1 cellular context compared by ENCODE assay signal in genomic region chr15:60390931-60391501, GRCh38.
TF ChIP-seq lines count a peak whose summit lies in the region.

No MANE protein-coding gene starts in this region.

TF ChIP-seq in HepG2, 621 proteins besides CTCF, POLR2A, EP300 and RAD21 (continued from another document):
- TF ChIP-seq ZNF18 (CRISPR knock-in tag; IDR thresholded peaks at IDR 0.05; ENCODE audit: insufficient replicate concordance), result no peak
- TF ChIP-seq RXRA (CRISPR knock-in tag; IDR thresholded peaks at IDR 0.05), result peak; percentile 33; the same call in 1 of the 2 replicates
- TF ChIP-seq TOE1 (CRISPR knock-in tag; IDR thresholded peaks at IDR 0.05), result no peak
- TF ChIP-seq NFIC (IDR thresholded peaks at IDR 0.05; ENCODE audit: low read length), result 0 out of 2 replicates have a peak, but pooled peaks have one; percentile 28
- 0 out of 2 replicates have a peak, but pooled peaks have one; percentile 33 for TF ChIP-seq ZNF607 (CRISPR knock-in tag; IDR thresholded peaks at IDR 0.05; ENCODE audit: borderline replicate concordance)
- no peak for TF ChIP-seq ZNF496 (CRISPR knock-in tag; IDR thresholded peaks at IDR 0.05; ENCODE audit: insufficient replicate concordance)
- 0 out of 2 replicates have a peak, but pooled peaks have one; percentile 17 for TF ChIP-seq ZSCAN9 (CRISPR knock-in tag; IDR thresholded peaks at IDR 0.05; ENCODE audit: borderline replicate concordance)
- no peak for TF ChIP-seq SIX1 (CRISPR knock-in tag; IDR thresholded peaks at IDR 0.05; ENCODE audit: borderline replicate concordance)
- TF ChIP-seq ZMYM2 (CRISPR knock-in tag; IDR thresholded peaks at IDR 0.05), result peak; percentile 28; the same call in 1 of the 2 replicates
- peak; percentile 36; the same call in 1 of the 2 replicates for TF ChIP-seq ZMYM4 (CRISPR knock-in tag; IDR thresholded peaks at IDR 0.05)
- TF ChIP-seq ZBTB49 (CRISPR knock-in tag; IDR thresholded peaks at IDR 0.05; ENCODE audit: borderline replicate concordance), result no peak
- no peak for TF ChIP-seq MBD4 (IDR thresholded peaks at IDR 0.05; ENCODE audit: borderline replicate concordance, low read length)
- 0 out of 4 replicates have a peak, but pooled peaks of 1 of the 2 experiments have one; percentile 16 for TF ChIP-seq MAFK (conservative IDR thresholded peaks at IDR 0.05 in 1 of 2, IDR thresholded peaks at IDR 0.05 in 1 of 2; ENCODE audit: low read length in 2 of 2)
- no peak; the same call in 1 of the 2 replicates for TF ChIP-seq RARA (CRISPR knock-in tag; IDR thresholded peaks at IDR 0.05)
- TF ChIP-seq PAF1 (CRISPR knock-in tag; IDR thresholded peaks at IDR 0.05), result no peak
- no peak for TF ChIP-seq SOX13 (IDR thresholded peaks at IDR 0.05)
- TF ChIP-seq SOX13 (CRISPR knock-in tag; conservative IDR thresholded peaks at IDR 0.05 in 1 of 2, IDR thresholded peaks at IDR 0.05 in 1 of 2), result peak in 1 of 2 experiments; percentile 77; a peak in 2 of 4 replicates
- no peak for TF ChIP-seq ATF6 (CRISPR knock-in tag; conservative IDR thresholded peaks at IDR 0.05)
- TF ChIP-seq ZMYM3 (CRISPR knock-in tag; IDR thresholded peaks at IDR 0.05), result peak; percentile 20; the same call in 1 of the 2 replicates
- TF ChIP-seq PITX1 (CRISPR knock-in tag; IDR thresholded peaks at IDR 0.05), result peak; percentile 60; the same call in 1 of the 2 replicates
- no peak for TF ChIP-seq SUZ12 (IDR thresholded peaks at IDR 0.05; ENCODE audit: low read depth, low read length)
- no peak for TF ChIP-seq NFKB2 (CRISPR knock-in tag; IDR thresholded peaks at IDR 0.05; ENCODE audit: borderline replicate concordance)
